In genomic region chr2:46804794-46805193, GRCh38 we compare ENCODE assay signal across 24 cellular contexts.
DNase-seq lines count a peak whose midpoint lies in the region; FAIRE-seq and TF ChIP-seq lines count a peak whose summit lies in the region.
"Had no signal": no experiment of that assay in that cellular context is flagged by ENCODE, and none has a peak within 500 bp of the region (broad histone marks: within the 10 kb centered on the region; RNA-seq: fewer than 3 reads in every experiment).

No MANE protein-coding gene starts in this region.

- no peaks in the 10 kb centered on the region for H3K9me3 ChIP-seq in osteoblast (ENCODE audit: low read depth, low read length)
- H3K9me3 ChIP-seq in colonic mucosa: no peaks in the 10 kb centered on the region
- H3K9me3 ChIP-seq: gastroesophageal sphincter, right lobe of liver had no signal

- no peaks in the 10 kb centered on the region for H3K27me3 ChIP-seq in osteoblast (ENCODE audit: insufficient read depth, low read length)
- no peaks in the 10 kb centered on the region for H3K27me3 ChIP-seq in colonic mucosa
- H3K27me3 ChIP-seq: gastroesophageal sphincter, right lobe of liver had no signal

- H3K4me3 Mint-ChIP-seq in HFFc6: no peak overlapping the region; the same call in none of the 2 replicates
- H3K4me3 Mint-ChIP-seq: activated CD8-positive, alpha-beta memory T cell treated with anti-CD3 and anti-CD28 coated beads, Interleukin-2, amount 10 ng/mL, durations not matched to agents 7 days and 5 days had no signal

- H3K36me3 Mint-ChIP-seq in HFFc6 (ENCODE audit: low read depth): peaks cover 19% of the 10 kb centered on the region
- H3K36me3 Mint-ChIP-seq: activated CD8-positive, alpha-beta memory T cell treated with anti-CD3 and anti-CD28 coated beads, Interleukin-2, amount 10 ng/mL, durations not matched to agents 7 days and 5 days had no signal

- H3K36me3 ChIP-seq in osteoblast (ENCODE audit: insufficient read depth, low read length): peaks cover 8% of the 10 kb centered on the region
- H3K36me3 ChIP-seq in colonic mucosa: no peaks in the 10 kb centered on the region
- H3K36me3 ChIP-seq: gastroesophageal sphincter, left ventricle myocardium inferior, right lobe of liver had no signal

- intact Hi-C loops in colonic mucosa (cut with DNase I): loop anchor here (5.0 kb wide), 1 partner anchor 73 kb away; no protein-coding TSS in a partner anchor

- TF ChIP-seq CTCF in HFFc6 (IDR thresholded peaks at IDR 0.05) (no peak), osteoblast (IDR thresholded peaks at IDR 0.05; ENCODE audit: extremely low read depth, low read depth, low read length) (no peak), colonic mucosa (IDR thresholded peaks at IDR 0.05) (no peak)

- H3K27ac ChIP-seq in epithelial cell of prostate (peak overlapping the region; percentile 84), osteoblast (ENCODE audit: low read depth, low read length) (peak overlapping the region; percentile 93), colonic mucosa (no peak overlapping the region)
- H3K27ac ChIP-seq: C4-2B, KMS-11, right lobe of liver had no signal

- no peak for FAIRE-seq in urothelium cell line (lab: Jason Lieb, UNC)
- FAIRE-seq: endometrium, GM12878 had no signal

- H3K27me3 Mint-ChIP-seq in HFFc6 (ENCODE audit: insufficient read depth): no peaks in the 10 kb centered on the region; the same call in none of the 2 replicates

- no peak overlapping the region for H3K4me2 ChIP-seq in osteoblast (ENCODE audit: insufficient read depth, low read length)
- H3K4me2 ChIP-seq: KMS-11 had no signal

- H3K27ac Mint-ChIP-seq in HFFc6: peak overlapping the region; percentile 95
- H3K27ac Mint-ChIP-seq: activated CD8-positive, alpha-beta memory T cell treated with anti-CD3 and anti-CD28 coated beads, Interleukin-2, amount 10 ng/mL, durations not matched to agents 7 days and 5 days had no signal

- no peak overlapping the region for H3K4me3 ChIP-seq in osteoblast (ENCODE audit: insufficient read depth, low read length)
- no peak overlapping the region for H3K4me3 ChIP-seq in colonic mucosa
- H3K4me3 ChIP-seq: coronary artery, gastroesophageal sphincter, GM12878, left ventricle myocardium inferior, right lobe of liver had no signal

- H4K20me1 ChIP-seq in osteoblast (ENCODE audit: insufficient read depth, low read length): no peaks in the 10 kb centered on the region

- H3K9ac ChIP-seq in colonic mucosa (ENCODE audit: low read depth in 2 of 2, low read length in 2 of 2): no peak overlapping the region
- H3K9ac ChIP-seq: KMS-11 had no signal

- H3K4me1 Mint-ChIP-seq in HFFc6 (ENCODE audit: low read depth): peaks cover 80% of the 10 kb centered on the region
- H3K4me1 Mint-ChIP-seq: activated CD8-positive, alpha-beta memory T cell treated with anti-CD3 and anti-CD28 coated beads, Interleukin-2, amount 10 ng/mL, durations not matched to agents 7 days and 5 days had no signal

- no peaks in the 10 kb centered on the region; the same call in 1 of the 2 replicates for H3K9me3 Mint-ChIP-seq in HFFc6

- peaks cover 6% of the 10 kb centered on the region for H3K79me2 ChIP-seq in osteoblast (ENCODE audit: insufficient read depth, low read length)

- no peak overlapping the region for H2AFZ ChIP-seq in osteoblast (ENCODE audit: low read length)

- DNase-seq in ELR (ENCODE audit: low read depth) (peak; percentile 34), HFFc6 (no peak), epithelial cell of prostate (ENCODE audit: low read depth, low spot score) (no peak), osteoblast (ENCODE audit: insufficient read length, low spot score, missing footprints) (no peak), colonic mucosa (no peak), urothelium cell line (ENCODE audit: low spot score) (no peak), kidney glomerular epithelial cell (lab: John Stamatoyannopoulos, UW) (no peak)
- DNase-seq: activated gamma-delta T cell treated with Interleukin-2 at 50 U/mL for 16 hours, anterior cingulate cortex, GDM1, left ventricle myocardium inferior, NCI-H1417, NCI-H2171, NCI-H774, occipital lobe, OCI-M1, right lobe of liver had no signal

- peaks cover 68% of the 10 kb centered on the region for H3K4me1 ChIP-seq in osteoblast (ENCODE audit: insufficient read depth, low read length)
- no peaks in the 10 kb centered on the region for H3K4me1 ChIP-seq in colonic mucosa
- H3K4me1 ChIP-seq: right lobe of liver had no signal
